In the genomic region with DNA sequence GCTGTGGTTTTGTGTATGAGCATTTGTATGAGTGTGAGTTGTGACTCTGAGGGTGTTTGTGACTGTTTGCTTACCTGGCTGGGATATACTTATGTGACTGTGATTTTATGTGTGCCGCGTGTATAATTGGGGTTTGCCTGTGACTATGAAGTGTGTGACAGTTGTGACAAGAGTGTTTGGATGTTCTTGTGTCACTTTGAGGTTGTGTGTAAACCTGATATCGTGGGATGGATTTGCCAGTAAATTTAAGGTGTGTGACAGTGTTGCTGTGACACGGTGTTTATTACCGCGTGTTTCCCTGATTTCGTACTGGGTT, we compare ENCODE assay signal across 8 cellular contexts. TPM values are rescaled to one million over a fixed set of nuclear protein-coding genes. Genes with fewer than 3 reads are reported as not detected.
DNase-seq lines count a peak whose midpoint lies in the region; ATAC-seq and TF ChIP-seq lines count a peak whose summit lies in the region.

No MANE protein-coding gene starts in this region.

- TF ChIP-seq EP300 in gastroesophageal sphincter (IDR thresholded peaks at IDR 0.05): no peak

- 0 out of 2 replicates have a peak, but pooled peaks cover 3% of the 10 kb centered on the region for H3K9me2 ChIP-seq in GM23338 (ENCODE audit: insufficient read depth)

- H3K4me3 Mint-ChIP-seq in GM23338 (peak overlapping the region; percentile 96), T-cell (peak overlapping the region; percentile 89 to 99 (median 96))

- H3K27ac Mint-ChIP-seq in GM23338 (peak overlapping the region; percentile 92), T-cell (peak overlapping the region; percentile 95 to 98)

- peaks cover 6% of the 10 kb centered on the region; the same call in 1 of the 2 replicates for H3K4me1 ChIP-seq in GM23338 (ENCODE audit: insufficient read depth)
- peaks cover 0 to 31% (median 10%) of the 10 kb centered on the region in 3 donors for H3K4me1 ChIP-seq in gastroesophageal sphincter
- H3K4me1 ChIP-seq in skeletal muscle satellite cell (ENCODE audit: control insufficient read depth, insufficient read depth, low read length): peaks cover 5% of the 10 kb centered on the region

- H3K27ac ChIP-seq in GM23338 (ENCODE audit: low read depth) (no peak overlapping the region), gastroesophageal sphincter (peak overlapping the region; percentile 1 to 94 (median 90))

- H3K36me3 ChIP-seq in GM23338 (ENCODE audit: insufficient read depth): peaks cover 4% of the 10 kb centered on the region; the same call in 1 of the 2 replicates
- peaks cover 0 to 22% of the 10 kb centered on the region in 2 donors for H3K36me3 ChIP-seq in gastroesophageal sphincter
- no peaks in the 10 kb centered on the region for H3K36me3 ChIP-seq in skeletal muscle satellite cell (ENCODE audit: insufficient read depth, low read length)

- H4K20me1 ChIP-seq in GM23338 (replicated peaks; ENCODE audit: insufficient read depth): no peaks in the 10 kb centered on the region

- 0 to 1% methylated on average over 5 to 7 of the region's 7 CpGs for WGBS in gastroesophageal sphincter (ENCODE audit: low coverage in 1 of 2), 2 donors

- H3K27me3 Mint-ChIP-seq in GM23338 (ENCODE audit: insufficient read depth, low read depth, poor library complexity): peaks cover 10% of the 10 kb centered on the region
- H3K27me3 Mint-ChIP-seq in T-cell: no peaks in the 10 kb centered on the region

- H3K27me3 ChIP-seq in GM23338 (ENCODE audit: insufficient read depth) (no peaks in the 10 kb centered on the region), gastroesophageal sphincter (no peaks in the 10 kb centered on the region), skeletal muscle satellite cell (ENCODE audit: control insufficient read depth, insufficient read depth, low read length) (no peaks in the 10 kb centered on the region)

- peaks cover 52% of the 10 kb centered on the region for H3K79me2 ChIP-seq in GM23338 (replicated peaks; ENCODE audit: insufficient read depth)

- H3K9ac ChIP-seq in skeletal muscle satellite cell (ENCODE audit: low read depth, low read length): peak overlapping the region; percentile 85

- H3K4me1 Mint-ChIP-seq in GM23338 (peaks cover 3% of the 10 kb centered on the region; the same call in 1 of the 3 replicates), T-cell (peaks cover 32 to 34% (median 33%) of the 10 kb centered on the region in 3 donors)

- DNase-seq in GM23338 (ENCODE audit: low spot score): no peak
- DNase-seq in T-cell: no peak
- DNase-seq in NCI-H345 treated with DMSO at 0.1 percent for 48 hours (lab: John Stamatoyannopoulos, UW; ENCODE audit: unreplicated experiment): no peak
- DNase-seq in HT-29 (ENCODE audit: low spot score): no peak
- no peak for DNase-seq in GM19238 (ENCODE audit: insufficient read length, low spot score)

- no peak for TF ChIP-seq POLR2A in gastroesophageal sphincter (IDR thresholded peaks at IDR 0.05)

- H3F3A ChIP-seq in GM23338 (replicated peaks; ENCODE audit: low read depth): no peaks in the 10 kb centered on the region

- peaks cover 59% of the 10 kb centered on the region for H3K9me3 Mint-ChIP-seq in GM23338
- peaks cover 4 to 17% (median 14%) of the 10 kb centered on the region in 3 donors for H3K9me3 Mint-ChIP-seq in T-cell

- H3K36me3 Mint-ChIP-seq in GM23338 (ENCODE audit: low read depth) (peaks cover 32% of the 10 kb centered on the region), T-cell (peaks cover 31% of the 10 kb centered on the region)

- peak overlapping the region; percentile 97 for H3K4me3 ChIP-seq in GM23338
- peak overlapping the region; percentile 53 to 88 for H3K4me3 ChIP-seq in gastroesophageal sphincter
- peak overlapping the region; percentile 96 for H3K4me3 ChIP-seq in skeletal muscle satellite cell (ENCODE audit: low read length)

- ATAC-seq in GM23338 (no peak), T-cell (replicated peaks in 1 of 4) (peak in 1 of 4 experiments; percentile 1), gastroesophageal sphincter (no peak), HG02588 (IDR thresholded peaks at IDR 0.05; ENCODE audit: unreplicated experiment) (no peak)

- H2AFZ ChIP-seq in GM23338: peak overlapping the region; percentile 99

- POLR2A ChIA-PET in T-cell (lab: Charles Lee): interaction anchor here in 1 of 2 donors (0.6 to 0.7 kb wide), 2 partner anchors 130 to 136 kb away, joined by 3 to 4 read pairs; no protein-coding TSS in a partner anchor

- H3K9me3 ChIP-seq in gastroesophageal sphincter: peaks cover 0 to 33% (median 0%) of the 10 kb centered on the region in 3 donors
- H3K9me3 ChIP-seq in skeletal muscle satellite cell (replicated peaks; ENCODE audit: low read length): no peaks in the 10 kb centered on the region

- H3K4me2 ChIP-seq in GM23338 (peak overlapping the region; percentile 99), skeletal muscle satellite cell (ENCODE audit: low read length) (peak overlapping the region; percentile 93)

- CTCF ChIA-PET in T-cell (lab: Charles Lee): no interaction called here

- TF ChIP-seq CTCF in GM23338 (conservative IDR thresholded peaks at IDR 0.05; ENCODE audit: low read depth in 2 of 2): no peak
- TF ChIP-seq CTCF in gastroesophageal sphincter (IDR thresholded peaks at IDR 0.05): no peak

TF ChIP-seq in GM23338, 12 proteins besides CTCF, POLR2A, EP300 and RAD21 (continues in another document):
- TF ChIP-seq, protein P1, sequence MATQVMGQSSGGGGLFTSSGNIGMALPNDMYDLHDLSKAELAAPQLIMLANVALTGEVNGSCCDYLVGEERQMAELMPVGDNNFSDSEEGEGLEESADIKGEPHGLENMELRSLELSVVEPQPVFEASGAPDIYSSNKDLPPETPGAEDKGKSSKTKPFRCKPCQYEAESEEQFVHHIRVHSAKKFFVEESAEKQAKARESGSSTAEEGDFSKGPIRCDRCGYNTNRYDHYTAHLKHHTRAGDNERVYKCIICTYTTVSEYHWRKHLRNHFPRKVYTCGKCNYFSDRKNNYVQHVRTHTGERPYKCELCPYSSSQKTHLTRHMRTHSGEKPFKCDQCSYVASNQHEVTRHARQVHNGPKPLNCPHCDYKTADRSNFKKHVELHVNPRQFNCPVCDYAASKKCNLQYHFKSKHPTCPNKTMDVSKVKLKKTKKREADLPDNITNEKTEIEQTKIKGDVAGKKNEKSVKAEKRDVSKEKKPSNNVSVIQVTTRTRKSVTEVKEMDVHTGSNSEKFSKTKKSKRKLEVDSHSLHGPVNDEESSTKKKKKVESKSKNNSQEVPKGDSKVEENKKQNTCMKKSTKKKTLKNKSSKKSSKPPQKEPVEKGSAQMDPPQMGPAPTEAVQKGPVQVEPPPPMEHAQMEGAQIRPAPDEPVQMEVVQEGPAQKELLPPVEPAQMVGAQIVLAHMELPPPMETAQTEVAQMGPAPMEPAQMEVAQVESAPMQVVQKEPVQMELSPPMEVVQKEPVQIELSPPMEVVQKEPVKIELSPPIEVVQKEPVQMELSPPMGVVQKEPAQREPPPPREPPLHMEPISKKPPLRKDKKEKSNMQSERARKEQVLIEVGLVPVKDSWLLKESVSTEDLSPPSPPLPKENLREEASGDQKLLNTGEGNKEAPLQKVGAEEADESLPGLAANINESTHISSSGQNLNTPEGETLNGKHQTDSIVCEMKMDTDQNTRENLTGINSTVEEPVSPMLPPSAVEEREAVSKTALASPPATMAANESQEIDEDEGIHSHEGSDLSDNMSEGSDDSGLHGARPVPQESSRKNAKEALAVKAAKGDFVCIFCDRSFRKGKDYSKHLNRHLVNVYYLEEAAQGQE (IDR thresholded peaks at IDR 0.05; ENCODE audit: unreplicated experiment): no peak

RNA-seq across cellular contexts. Expression of a gene that starts 0.4 kb away (rescaled TPM):
- total RNA-seq in GM23338 (2014; rRNA removed; shearing (Covaris generic)): 7.0 and 10.0 TPM in 2 replicates
- 6.7 and 8.4 TPM in 2 replicates for polyA plus RNA-seq in GM23338 (2016; fragmentation: Nextera tagmentation; extraction: Ambion mirVana)
- 10 to 100 TPM in 3 of 5 donors, 1 to 10 TPM in 2; 9.5 to 28.2 (median 26.2) TPM for total RNA-seq in T-cell
- 10 to 100 TPM in 2 of 4 donors, 1 to 10 TPM in 2; 6.6 to 19.7 (median 14.5) TPM for total RNA-seq in gastroesophageal sphincter
- total RNA-seq in skeletal muscle satellite cell (2012; rRNA removed): 5.0 and 5.1 TPM in 2 replicates
- 0.18 TPM in 1 of 2 replicates, not detected in the other for total RNA-seq in HT-29 (2014; rRNA removed; shearing (Covaris generic))
